Comparison of ENCODE assay signal across 16 cellular contexts in genomic region chr13:77079902-77080413, GRCh38. TPM values are rescaled to one million over a fixed set of nuclear protein-coding genes. Genes with fewer than 3 reads are reported as not detected.
DNase-seq lines count a peak whose midpoint lies in the region; ATAC-seq and TF ChIP-seq lines count a peak whose summit lies in the region.
"Had no signal": no experiment of that assay in that cellular context is flagged by ENCODE, and none has a peak within 500 bp of the region (broad histone marks: within the 10 kb centered on the region; RNA-seq: fewer than 3 reads in every experiment).

No MANE protein-coding gene starts in this region.

- H3K9me3 ChIP-seq in CD4-positive, CD25-positive, alpha-beta regulatory T cell (ENCODE audit: control insufficient read depth in 2 of 2, low read length in 2 of 2): no peaks in the 10 kb centered on the region
- H3K9me3 ChIP-seq in MM.1S (replicated peaks; ENCODE audit: insufficient read depth, low read length): no peaks in the 10 kb centered on the region

- H3K79me2 ChIP-seq in MM.1S (ENCODE audit: low read length): no peaks in the 10 kb centered on the region

- peaks cover 0 to 1% (median 0%) of the 10 kb centered on the region in 7 donors for H3K9me3 Mint-ChIP-seq in CD4-positive, CD25-positive, alpha-beta regulatory T cell
- no peaks in the 10 kb centered on the region for H3K9me3 Mint-ChIP-seq in naive B cell
- H3K9me3 Mint-ChIP-seq: CD4-positive, alpha-beta memory T cell had no signal

- H3K27me3 ChIP-seq in CD4-positive, CD25-positive, alpha-beta regulatory T cell (ENCODE audit: control insufficient read depth, insufficient read depth, low read length): no peaks in the 10 kb centered on the region
- H3K27me3 ChIP-seq in MM.1S (replicated peaks; ENCODE audit: insufficient read depth, low read length): no peaks in the 10 kb centered on the region

- no peak overlapping the region for H3K9ac ChIP-seq in MM.1S (ENCODE audit: low read length)

- no peak for ATAC-seq in CD4-positive, CD25-positive, alpha-beta regulatory T cell (ENCODE audit: low read depth in 2 of 2)
- no peak for ATAC-seq in naive B cell (ENCODE audit: low read depth in 2 of 2)
- no peak for ATAC-seq in HG02973 (IDR thresholded peaks at IDR 0.05; ENCODE audit: unreplicated experiment)
- ATAC-seq in HG03139 (IDR thresholded peaks at IDR 0.05; ENCODE audit: unreplicated experiment): no peak

- no peaks in the 10 kb centered on the region for H4K20me1 ChIP-seq in MM.1S (ENCODE audit: insufficient read depth, low read length)

- peaks cover 0 to 12% (median 3%) of the 10 kb centered on the region in 4 donors for H3K4me1 Mint-ChIP-seq in CD4-positive, CD25-positive, alpha-beta regulatory T cell
- no peaks in the 10 kb centered on the region for H3K4me1 Mint-ChIP-seq in naive B cell
- H3K4me1 Mint-ChIP-seq: B cell had no signal

- no peaks in the 10 kb centered on the region for H3K4me1 ChIP-seq in CD4-positive, CD25-positive, alpha-beta regulatory T cell (ENCODE audit: control insufficient read depth, insufficient read depth, low read length, poor library complexity, severe bottlenecking)
- H3K4me1 ChIP-seq in MM.1S (ENCODE audit: low read length): no peaks in the 10 kb centered on the region

- H3K27ac ChIP-seq in CD4-positive, CD25-positive, alpha-beta regulatory T cell (ENCODE audit: insufficient read depth, low read length, poor library complexity, severe bottlenecking): no peak overlapping the region
- H3K27ac ChIP-seq in MM.1S (ENCODE audit: low read length) (no peak overlapping the region), cingulate gyrus (ENCODE audit: low read depth, low read length) (peak overlapping the region; percentile 76)
- H3K27ac ChIP-seq: RWPE1 had no signal

- H3K9me2 ChIP-seq in MM.1S (replicated peaks; ENCODE audit: insufficient read depth, low read length): no peaks in the 10 kb centered on the region

- H3K4me3 Mint-ChIP-seq in CD4-positive, CD25-positive, alpha-beta regulatory T cell: no peak overlapping the region
- H3K4me3 Mint-ChIP-seq in naive B cell: no peak overlapping the region
- H3K4me3 Mint-ChIP-seq: B cell; CD4-positive, alpha-beta memory T cell had no signal

- no peak overlapping the region for H3K4me2 ChIP-seq in MM.1S (ENCODE audit: low read depth, low read length)

- H3K27ac Mint-ChIP-seq in CD4-positive, CD25-positive, alpha-beta regulatory T cell: peak overlapping the region; percentile 16 to 32 (median 28)
- peak overlapping the region in 4 of 6 donors; percentile 15 to 34 (median 24) for H3K27ac Mint-ChIP-seq in naive B cell

- H3F3A ChIP-seq in MM.1S (ENCODE audit: insufficient read depth, low read length): no peaks in the 10 kb centered on the region

- peaks cover 74% of the 10 kb centered on the region for H3K36me3 Mint-ChIP-seq in CD4-positive, CD25-positive, alpha-beta regulatory T cell
- peaks cover 28 to 45% of the 10 kb centered on the region in 2 donors for H3K36me3 Mint-ChIP-seq in naive B cell

- peaks cover 91% of the 10 kb centered on the region for H3K36me3 ChIP-seq in CD4-positive, CD25-positive, alpha-beta regulatory T cell (ENCODE audit: control insufficient read depth, insufficient read depth, low read length)
- peaks cover 11% of the 10 kb centered on the region for H3K36me3 ChIP-seq in MM.1S (replicated peaks; ENCODE audit: insufficient read depth, low read length)

- H3K27me3 Mint-ChIP-seq in CD4-positive, CD25-positive, alpha-beta regulatory T cell: no peaks in the 10 kb centered on the region
- H3K27me3 Mint-ChIP-seq in naive B cell: no peaks in the 10 kb centered on the region
- H3K27me3 Mint-ChIP-seq: B cell; CD4-positive, alpha-beta memory T cell had no signal

- no peak for DNase-seq in CD4-positive, CD25-positive, alpha-beta regulatory T cell
- peak; percentile 0 for DNase-seq in MM.1S
- no peak for DNase-seq in naive B cell
- DNase-seq in GM03348 (ENCODE audit: low spot score): no peak
- DNase-seq: CD4-positive, alpha-beta memory T cell; DMS79; HCEC 1CT; KBM-7; NCI-H1048; NCI-H69; NK-92 treated with Interleukin-12 subunit alpha and Interleukin-12 subunit beta, amount 100 ng/mL, for 24 hours had no signal

- H3K4me3 ChIP-seq in CD4-positive, CD25-positive, alpha-beta regulatory T cell (ENCODE audit: low read depth, low read length): no peak overlapping the region
- no peak overlapping the region for H3K4me3 ChIP-seq in MM.1S (ENCODE audit: low read length)

- TF ChIP-seq CTCF in MM.1S (IDR thresholded peaks at IDR 0.05; ENCODE audit: low read length): no peak

- H2AFZ ChIP-seq in MM.1S (ENCODE audit: low read length): no peak overlapping the region

RNA-seq across cellular contexts. Expression of gene FBXL3, which starts 53.0 kb away (rescaled TPM):
- 89.0 TPM for total RNA-seq in CD4-positive, CD25-positive, alpha-beta regulatory T cell
- polyA plus RNA-seq in CD4-positive, CD25-positive, alpha-beta regulatory T cell: 10 to 100 TPM; 36.7 to 63.3 (median 48.5) TPM
- 10 to 100 TPM; 32.2 to 54.4 (median 45.1) TPM for polyA plus RNA-seq in naive B cell (ENCODE audit: low read depth in 6 of 6)
